In the genomic region with DNA sequence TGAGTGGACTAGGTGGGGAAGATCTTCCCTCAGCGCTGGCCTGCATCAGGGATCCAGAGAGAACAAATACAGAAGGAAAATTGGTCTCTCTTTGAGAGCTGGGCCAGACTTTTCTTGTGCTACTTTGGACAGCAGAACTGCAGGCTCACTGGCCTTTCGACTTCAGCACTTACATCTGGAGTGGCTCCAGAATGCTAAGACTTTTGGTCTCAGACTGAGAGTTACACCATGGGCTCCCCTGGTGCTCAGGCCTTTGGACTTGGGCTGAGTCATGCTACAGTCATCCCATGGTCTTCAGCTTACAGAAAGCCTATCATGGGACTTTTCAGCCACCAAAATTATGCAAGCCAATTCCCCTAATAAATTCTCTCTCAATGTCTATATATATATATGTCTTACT, we compare ENCODE assay signal across 12 cellular contexts. TPM values are rescaled to one million over a fixed set of nuclear protein-coding genes. Genes with fewer than 3 reads are reported as not detected.
DNase-seq lines count a peak whose midpoint lies in the region; ATAC-seq and TF ChIP-seq lines count a peak whose summit lies in the region.
"Had no signal": no experiment of that assay in that cellular context is flagged by ENCODE, and none has a peak within 500 bp of the region (broad histone marks: within the 10 kb centered on the region; RNA-seq: fewer than 3 reads in every experiment).

No MANE protein-coding gene starts in this region.

- H3K9me3 Mint-ChIP-seq in MCF 10A (ENCODE audit: unreplicated experiment), result no peaks in the 10 kb centered on the region
- H3K9me3 Mint-ChIP-seq in activated naive CD4-positive, alpha-beta T cell treated with anti-CD3 and anti-CD28 coated beads, Interleukin-2, amount 10 ng/mL, durations not matched to agents 7 days and 5 days, result no peaks in the 10 kb centered on the region
- H3K9me3 Mint-ChIP-seq: dendritic cell treated with granulocyte-macrophage colony-stimulating factor and Interleukin-4, amounts not matched to agents 40 ng/mL and 50 ng/mL, for 4 days had no signal

- H3K27ac Mint-ChIP-seq in MCF 10A (ENCODE audit: low read depth, unreplicated experiment), result no peak overlapping the region
- H3K27ac Mint-ChIP-seq in activated naive CD4-positive, alpha-beta T cell treated with anti-CD3 and anti-CD28 coated beads, Interleukin-2, amount 10 ng/mL, durations not matched to agents 7 days and 5 days, result no peak overlapping the region
- H3K27ac Mint-ChIP-seq: dendritic cell treated with granulocyte-macrophage colony-stimulating factor and Interleukin-4, amounts not matched to agents 40 ng/mL and 50 ng/mL, for 4 days had no signal

- BruUV-seq in MCF 10A (replicated peaks; lab: Mats Ljungman, UMichigan), result no TSS peak

- TF ChIP-seq POLR2A in breast epithelium (IDR thresholded peaks at IDR 0.05) (no peak), esophagus squamous epithelium (IDR thresholded peaks at IDR 0.05) (no peak)

- WGBS in esophagus squamous epithelium, 2 donors, result 67 to 85% methylated on average over 2 of the region's 2 CpGs

- CTCF ChIA-PET in MCF 10A (lab: Yijun Ruan, JAX), result interaction anchor here (0.9 kb wide), 1 partner anchor 51 kb away, joined by 5 read pairs; no protein-coding TSS in a partner anchor
- CTCF ChIA-PET in activated naive CD4-positive, alpha-beta T cell treated with anti-CD3 and anti-CD28 coated beads, Interleukin-2, amount 10 ng/mL, durations not matched to agents 7 days and 5 days (lab: Charles Lee), result no interaction called here

- no peaks in the 10 kb centered on the region for H3K27me3 ChIP-seq in breast epithelium
- 0 out of 2 replicates have a peak, but pooled peaks cover 3% of the 10 kb centered on the region for H3K27me3 ChIP-seq in SJSA1 (replicated peaks)
- no peaks in the 10 kb centered on the region for H3K27me3 ChIP-seq in esophagus squamous epithelium
- H3K27me3 ChIP-seq: Peyer's patch had no signal

- no peak for ATAC-seq in esophagus mucosa

- H3K4me1 Mint-ChIP-seq in MCF 10A (ENCODE audit: insufficient read depth, unreplicated experiment), result no peaks in the 10 kb centered on the region
- H3K4me1 Mint-ChIP-seq in activated naive CD4-positive, alpha-beta T cell treated with anti-CD3 and anti-CD28 coated beads, Interleukin-2, amount 10 ng/mL, durations not matched to agents 7 days and 5 days, result no peaks in the 10 kb centered on the region

- H3K4me1 ChIP-seq in breast epithelium (no peaks in the 10 kb centered on the region), SJSA1 (replicated peaks) (no peaks in the 10 kb centered on the region), esophagus squamous epithelium (no peaks in the 10 kb centered on the region)
- H3K4me1 ChIP-seq: Peyer's patch had no signal

- no peaks in the 10 kb centered on the region for H3K36me3 ChIP-seq in breast epithelium
- no peaks in the 10 kb centered on the region for H3K36me3 ChIP-seq in SJSA1
- no peaks in the 10 kb centered on the region for H3K36me3 ChIP-seq in esophagus squamous epithelium
- H3K36me3 ChIP-seq: Peyer's patch, thoracic aorta had no signal

- TF ChIP-seq CTCF in MCF 10A (IDR thresholded peaks at IDR 0.05; ENCODE audit: unreplicated experiment) (no peak), breast epithelium (IDR thresholded peaks at IDR 0.05) (no peak), esophagus squamous epithelium (IDR thresholded peaks at IDR 0.05) (no peak)

- DNase-seq in MCF 10A (ENCODE audit: unreplicated experiment) (peak; percentile 93), breast epithelium (ENCODE audit: low spot score in 2 of 2) (no peak), SJSA1 (ENCODE audit: low read depth in 1 of 2, low spot score in 2 of 2) (peak; percentile 26 to 55), fibroblast of the conjunctiva (ENCODE audit: low read depth) (peak; percentile 85), stromal cell of bone marrow (ENCODE audit: low read depth) (peak; percentile 96), esophagus squamous epithelium (lab: John Stamatoyannopoulos, UW) (no peak)
- DNase-seq in activated naive CD4-positive, alpha-beta T cell treated with anti-CD3 and anti-CD28 coated beads, Interleukin-2, amount 10 ng/mL, durations not matched to agents 7 days and 5 days, result no peak
- DNase-seq: KBM-7, Peyer's patch had no signal

- no peaks in the 10 kb centered on the region for H3K36me3 Mint-ChIP-seq in MCF 10A (ENCODE audit: insufficient read depth, unreplicated experiment)
- H3K36me3 Mint-ChIP-seq in activated naive CD4-positive, alpha-beta T cell treated with anti-CD3 and anti-CD28 coated beads, Interleukin-2, amount 10 ng/mL, durations not matched to agents 7 days and 5 days, result no peaks in the 10 kb centered on the region

- peaks cover 10% of the 10 kb centered on the region for H3K27me3 Mint-ChIP-seq in MCF 10A (ENCODE audit: insufficient read depth, unreplicated experiment)
- H3K27me3 Mint-ChIP-seq in activated naive CD4-positive, alpha-beta T cell treated with anti-CD3 and anti-CD28 coated beads, Interleukin-2, amount 10 ng/mL, durations not matched to agents 7 days and 5 days, result peaks cover 7% of the 10 kb centered on the region

- POLR2A ChIA-PET in MCF 10A (lab: Yijun Ruan, JAX), result no interaction called here

- no peak overlapping the region for H3K4me3 ChIP-seq in breast epithelium
- no peak overlapping the region for H3K4me3 ChIP-seq in SJSA1
- H3K4me3 ChIP-seq in esophagus squamous epithelium, result no peak overlapping the region
- H3K4me3 ChIP-seq: Peyer's patch, thoracic aorta had no signal

- no peak overlapping the region for H3K27ac ChIP-seq in breast epithelium
- no peak overlapping the region for H3K27ac ChIP-seq in SJSA1
- H3K27ac ChIP-seq in esophagus squamous epithelium, result no peak overlapping the region
- H3K27ac ChIP-seq: Peyer's patch, thoracic aorta had no signal

- H3K9me3 ChIP-seq in breast epithelium (no peaks in the 10 kb centered on the region), SJSA1 (replicated peaks) (no peaks in the 10 kb centered on the region), esophagus squamous epithelium (no peaks in the 10 kb centered on the region)
- H3K9me3 ChIP-seq: Peyer's patch, thoracic aorta had no signal

- intact Hi-C loops in MCF 10A (cut with micrococcal nuclease) (no loop called here), breast epithelium (cut with DNase I; ENCODE audit: low total_unique reads) (no loop called here), esophagus squamous epithelium (cut with DNase I) (no loop called here)

- H3K4me3 Mint-ChIP-seq in MCF 10A (ENCODE audit: unreplicated experiment), result no peak overlapping the region
- H3K4me3 Mint-ChIP-seq in activated naive CD4-positive, alpha-beta T cell treated with anti-CD3 and anti-CD28 coated beads, Interleukin-2, amount 10 ng/mL, durations not matched to agents 7 days and 5 days, result no peak overlapping the region
- H3K4me3 Mint-ChIP-seq: dendritic cell treated with granulocyte-macrophage colony-stimulating factor and Interleukin-4, amounts not matched to agents 40 ng/mL and 50 ng/mL, for 4 days had no signal

RNA-seq across cellular contexts. Expression of a gene that starts 9.0 kb away (rescaled TPM):
- total RNA-seq in MCF 10A (2022) (not detected in 2 replicates), breast epithelium (100 to 1,000 TPM in 2 of 3 donors, 10 to 100 TPM in 1; 98.6 to 848 (median 125) TPM), esophagus squamous epithelium (100 to 1,000 TPM in 2 of 4 donors, 10 to 100 TPM in 1, 1 to 10 TPM in 1; 4.2 to 137 (median 67.1) TPM), esophagus mucosa (5.8 TPM)
- 0.05 TPM in 1 of 2 replicates, not detected in the other for total RNA-seq in SJSA1 (2014; rRNA removed; shearing (Covaris generic))

Comparison
In these comparisons a context has a peak if more than half of its experiments do, and no peak if none do; other contexts are left out.
1. DNase-seq: peak in MCF 10A (single experiment), SJSA1 (2 of 2), fibroblast of the conjunctiva (single experiment) and stromal cell of bone marrow (single experiment); none in breast epithelium (0 of 2), esophagus squamous epithelium (single experiment) and activated naive CD4-positive, alpha-beta T cell treated with anti-CD3 and anti-CD28 coated beads, Interleukin-2, amount 10 ng/mL, durations not matched to agents 7 days and 5 days (single experiment).